ENCODE assay signal across 13 cellular contexts in the genomic region with DNA sequence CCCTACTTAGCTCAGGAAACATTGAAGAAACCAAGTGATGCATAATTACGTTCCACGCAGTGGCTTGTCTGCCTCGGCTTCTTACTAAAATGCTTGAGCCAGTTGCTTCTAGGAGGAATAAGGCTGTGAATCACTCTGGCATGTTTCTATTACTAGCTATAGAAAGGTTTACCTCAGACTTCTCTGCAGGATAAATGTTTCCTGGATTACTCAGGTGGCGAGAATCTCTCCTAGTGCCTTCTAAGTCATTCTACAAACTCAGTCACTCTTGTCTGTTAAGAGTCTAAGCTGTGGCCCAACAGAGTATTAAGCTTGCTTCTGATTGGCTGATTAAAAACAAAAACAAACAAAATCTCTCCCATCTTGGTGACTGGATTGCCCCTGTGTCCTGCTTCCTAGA.
A peak's percentile ranks its signal among the peaks of the same experiment; 100 is the strongest.
DNase-seq lines count a peak whose midpoint lies in the region; ATAC-seq and TF ChIP-seq lines count a peak whose summit lies in the region.
"Had no signal": no experiment of that assay in that cellular context is flagged by ENCODE, and none has a peak within 500 bp of the region (broad histone marks: within the 10 kb centered on the region; RNA-seq: fewer than 3 reads in every experiment).

No MANE protein-coding gene starts in this region.

- no peak overlapping the region for H3K4me3 ChIP-seq in PC-9
- no peak overlapping the region for H3K4me3 ChIP-seq in esophagus (ENCODE audit: low read depth in 1 of 2, low read length in 2 of 2)

- no peak overlapping the region for H2AFZ ChIP-seq in PC-9

- ATAC-seq in omental fat pad (ENCODE audit: low FRiP score), result peak; percentile 71
- no peak for ATAC-seq in GM18870 (IDR thresholded peaks at IDR 0.05; ENCODE audit: unreplicated experiment)

- H3K9me3 ChIP-seq in PC-9 (ENCODE audit: insufficient read depth, low read depth), result no peaks in the 10 kb centered on the region
- H3K9me3 ChIP-seq in esophagus (ENCODE audit: control insufficient read depth in 2 of 2, insufficient read depth in 1 of 2, low read depth in 1 of 2, low read length in 1 of 2), result no peaks in the 10 kb centered on the region

- POLR2A ChIA-PET in PC-9 (lab: Charles Lee; ENCODE audit: unreplicated experiment), result interaction anchor here (0.7 kb wide), 4 partner anchors 11 to 92 kb away, joined by 3 to 12 read pairs (median 6); partner anchors contain the start of gene RALGPS2

- CTCF ChIA-PET in PC-9 (lab: Charles Lee), result interaction anchor here (0.5 kb wide), 1 partner anchor 37 kb away, joined by 3 read pairs; no protein-coding TSS in a partner anchor

- H3K4me1 ChIP-seq in PC-9 (replicated peaks; ENCODE audit: insufficient read depth), result 0 out of 2 replicates have a peak, but pooled peaks cover 13% of the 10 kb centered on the region
- H3K4me1 ChIP-seq in esophagus (ENCODE audit: control insufficient read depth in 2 of 2, insufficient read depth in 2 of 2, low read length in 1 of 2), result no peaks in the 10 kb centered on the region

- TF ChIP-seq CTCF in PC-9 (conservative IDR thresholded peaks at IDR 0.05) (no peak), omental fat pad (IDR thresholded peaks at IDR 0.05) (no peak)

- H3K4me2 ChIP-seq in PC-9, result no peak overlapping the region

- H3K27me3 ChIP-seq in PC-9 (ENCODE audit: insufficient read depth, low read depth) (no peaks in the 10 kb centered on the region), esophagus (ENCODE audit: control insufficient read depth in 1 of 2, insufficient read depth in 2 of 2, low read length in 2 of 2) (no peaks in the 10 kb centered on the region)

- intact Hi-C loops in PC-9 (cut with micrococcal nuclease; ENCODE audit: unreplicated experiment), result no loop called here

- no peaks in the 10 kb centered on the region for H4K20me1 ChIP-seq in PC-9 (ENCODE audit: insufficient read depth)

- no peaks in the 10 kb centered on the region for H3K36me3 ChIP-seq in PC-9 (ENCODE audit: low read depth)
- H3K36me3 ChIP-seq in esophagus (ENCODE audit: control insufficient read depth in 2 of 2, insufficient read depth in 2 of 2, low read length in 1 of 2), result no peaks in the 10 kb centered on the region

- H3K79me2 ChIP-seq in PC-9 (ENCODE audit: low read depth), result no peaks in the 10 kb centered on the region

- BruUV-seq in PC-9 (replicated peaks; lab: Mats Ljungman, UMichigan), result no TSS peak

- H3K9me2 ChIP-seq in PC-9 (ENCODE audit: insufficient read depth), result no peaks in the 10 kb centered on the region

- peaks cover 9% of the 10 kb centered on the region; the same call in 1 of the 2 replicates for H3F3A ChIP-seq in PC-9 (ENCODE audit: insufficient read depth, low read depth)

- 59 to 70% methylated on average over 4 of the region's 4 CpGs for WGBS in esophagus, 2 donors

- DNase-seq in Daoy (ENCODE audit: low read depth), result peak; percentile 76
- DNase-seq in PC-9, result peak; percentile 25 to 72
- DNase-seq in omental fat pad (ENCODE audit: low spot score), result no peak
- DNase-seq in NAMALWA (ENCODE audit: low spot score), result no peak
- DNase-seq in activated naive CD4-positive, alpha-beta T cell treated with Interleukin-2 at 50 U/mL for 16 hours, result no peak
- DNase-seq in NCI-H1436 treated with DMSO at 0.1 percent for 48 hours (lab: John Stamatoyannopoulos, UW), result no peak
- DNase-seq: activated CD4-positive, alpha-beta T cell treated with anti-CD3 and anti-CD28 coated beads for 4 hours; activated T-cell treated with anti-CD3 and anti-CD28 coated beads, Interleukin-2, amount 50 U/mL, for 24 hours; CD4-positive, alpha-beta T cell; immature natural killer cell; retina had no signal

- H3K27ac ChIP-seq in PC-9 (0 out of 2 replicates have a peak overlapping the region, but pooled peaks have one; percentile 18), esophagus (ENCODE audit: low read depth in 2 of 2, low read length in 1 of 2) (peak overlapping the region; percentile 60 to 64)

Comparison
In these comparisons a context has a peak if more than half of its experiments do, and no peak if none do; other contexts are left out.
1. DNase-seq: peak in Daoy (single experiment) and PC-9 (2 of 2); none in omental fat pad (single experiment), NAMALWA (single experiment), activated naive CD4-positive, alpha-beta T cell treated with Interleukin-2 at 50 U/mL for 16 hours (single experiment) and NCI-H1436 treated with DMSO at 0.1 percent for 48 hours (single experiment).